8 cellular contexts compared by ENCODE assay signal in genomic region chr14:89417111-89417468, GRCh38. TPM values are rescaled to one million over a fixed set of nuclear protein-coding genes. Genes with fewer than 3 reads are reported as not detected.
DNase-seq lines count a peak whose midpoint lies in the region; ATAC-seq and TF ChIP-seq lines count a peak whose summit lies in the region.

TSS of gene FOXN3 (minus strand) at chr14:89417233. CDS start at chr14:89412476, 4,757 bp downstream.

- H3K27me3 ChIP-seq in adrenal gland (no peaks in the 10 kb centered on the region), heart right ventricle (no peaks in the 10 kb centered on the region), upper lobe of left lung (no peaks in the 10 kb centered on the region)

- H3K9me3 ChIP-seq in adrenal gland (replicated peaks in 1 of 3) = no peaks in the 10 kb centered on the region
- H3K9me3 ChIP-seq in heart right ventricle = no peaks in the 10 kb centered on the region
- no peaks in the 10 kb centered on the region for H3K9me3 ChIP-seq in upper lobe of left lung

- H3K36me3 ChIP-seq in adrenal gland (replicated peaks in 1 of 2) (no peaks in the 10 kb centered on the region), heart right ventricle (peaks cover 0 to 17% (median 0%) of the 10 kb centered on the region in 9 donors), upper lobe of left lung (no peaks in the 10 kb centered on the region)

- TF ChIP-seq CTCF in GM12864 (IDR thresholded peaks at IDR 0.05; ENCODE audit: low read depth, low read length, missing control alignments) (no peak), adrenal gland (IDR thresholded peaks at IDR 0.05) (peak in 1 of 6 experiments; percentile 13), heart right ventricle (IDR thresholded peaks at IDR 0.05) (no peak), progenitor cell of endocrine pancreas (IDR thresholded peaks at IDR 0.05; ENCODE audit: unreplicated experiment) (no peak), upper lobe of left lung (IDR thresholded peaks at IDR 0.05) (peak in 1 of 6 experiments; percentile 36)

- peak; percentile 53 for ATAC-seq in HG02759 (IDR thresholded peaks at IDR 0.05; ENCODE audit: unreplicated experiment)
- peak; percentile 73 to 87 (median 79) for ATAC-seq in heart right ventricle
- ATAC-seq in upper lobe of left lung (ENCODE audit: low FRiP score in 2 of 2) = peak; percentile 84

- peak within 1 kb of the TSS; percentile 77 to 98 (median 96) for H3K27ac ChIP-seq in adrenal gland
- H3K27ac ChIP-seq in heart right ventricle = peak within 1 kb of the TSS; percentile 92 to 98 (median 96)
- H3K27ac ChIP-seq in upper lobe of left lung = peak within 1 kb of the TSS; percentile 95 to 97 (median 96)

- WGBS in adrenal gland, 4 donors = 0 to 1% methylated on average over 30 to 48 of the region's 48 CpGs; no CpG with 5 or more reads in 2 of the 4 donors
- WGBS in heart right ventricle, 2 donors = 1 to 2% methylated on average over 23 to 47 of the region's 48 CpGs
- 0 to 8% methylated on average over 18 to 22 of the region's 48 CpGs for WGBS in upper lobe of left lung, 2 donors

- DNase-seq in GM12864 (ENCODE audit: low read depth) = peak; percentile 72
- peak; percentile 87 to 92 (median 91) for DNase-seq in NCI-H1417 (lab: John Stamatoyannopoulos, UW)
- DNase-seq in adrenal gland = peak; percentile 93 to 97 (median 94)
- peak; percentile 93 to 96 for DNase-seq in heart right ventricle
- DNase-seq in progenitor cell of endocrine pancreas (ENCODE audit: low spot score, unreplicated experiment) = peak; percentile 73
- DNase-seq in upper lobe of left lung = peak; percentile 92 to 95

- TF ChIP-seq EP300 in upper lobe of left lung (IDR thresholded peaks at IDR 0.05) = peak in 1 of 4 donors; percentile 11

- intact Hi-C loops in T-helper 1 cell treated with Interleukin-12 subunit alpha and Interleukin-12 subunit beta and Interleukin-4 antibody, amounts not matched to agents 30 ng/mL and 1 ng/mL, for 36 hours (cut with micrococcal nuclease) = loop anchor here (1.0 to 10.0 kb wide), 11 partner anchors 27 to 980 kb away; partner anchors contain the start of genes CALM1, PSMC1, TDP1 and ZC3H14
- intact Hi-C loops in adrenal gland (cut with DNase I) = loop anchor here (5.0 to 10.0 kb wide), 3 partner anchors 72 to 490 kb away; no protein-coding TSS in a partner anchor
- intact Hi-C loops in heart right ventricle (cut with DNase I) = loop anchor here in 7 of 10 donors (1.0 to 10.0 kb wide), 20 partner anchors 112 to 498 kb away; no protein-coding TSS in a partner anchor

- peaks cover 31% of the 10 kb centered on the region for H3K27me3 Mint-ChIP-seq in progenitor cell of endocrine pancreas

- H3K9me3 Mint-ChIP-seq in progenitor cell of endocrine pancreas (ENCODE audit: low read depth) = no peaks in the 10 kb centered on the region

- TF ChIP-seq POLR2A in adrenal gland (IDR thresholded peaks at IDR 0.05) (peak; percentile 61 to 78), upper lobe of left lung (IDR thresholded peaks at IDR 0.05) (peak in 2 of 4 donors; percentile 17 to 55)

- H3K27ac Mint-ChIP-seq in progenitor cell of endocrine pancreas = peak within 1 kb of the TSS; percentile 96

- H3K4me1 ChIP-seq in adrenal gland (replicated peaks in 1 of 2) (peaks cover 9 to 29% of the 10 kb centered on the region in 2 donors), heart right ventricle (peaks cover 9 to 49% (median 34%) of the 10 kb centered on the region in 9 donors), upper lobe of left lung (peaks cover 23 to 37% (median 30%) of the 10 kb centered on the region in 4 donors)

- H3K4me3 ChIP-seq in GM12864 (ENCODE audit: low read depth, low read length) (peak within 1 kb of the TSS; percentile 83), adrenal gland (peak within 1 kb of the TSS; percentile 50 to 99 (median 82)), heart right ventricle (peak within 1 kb of the TSS; percentile 74 to 98 (median 92)), upper lobe of left lung (peak within 1 kb of the TSS; percentile 63 to 94 (median 91))

- peak within 1 kb of the TSS; percentile 95 for H3K4me3 Mint-ChIP-seq in progenitor cell of endocrine pancreas (ENCODE audit: low read depth)

- H3K4me1 Mint-ChIP-seq in progenitor cell of endocrine pancreas (ENCODE audit: low read depth) = peaks cover 12% of the 10 kb centered on the region

- peaks cover 5% of the 10 kb centered on the region for H3K36me3 Mint-ChIP-seq in progenitor cell of endocrine pancreas (ENCODE audit: insufficient read depth)

RNA-seq across cellular contexts. Expression of gene FOXN3, which starts in this region (rescaled TPM):
- total RNA-seq in T-helper 1 cell treated with Interleukin-12 subunit alpha and Interleukin-12 subunit beta and Interleukin-4 antibody, amounts not matched to agents 30 ng/mL and 1 ng/mL, for 36 hours = 110 and 112 TPM in 2 replicates
- total RNA-seq in adrenal gland = 100 to 1,000 TPM in 6 of 8 donors, 10 to 100 TPM in 2; 62.2 to 131 (median 105) TPM
- 10 to 100 TPM; 10.7 to 33.9 (median 22.0) TPM for polyA plus RNA-seq in adrenal gland
- total RNA-seq in heart right ventricle = 100 to 1,000 TPM in 8 of 10 donors, 10 to 100 TPM in 2; 87.5 to 150 (median 114) TPM
- 10 to 100 TPM; 13.0 to 21.1 TPM for polyA plus RNA-seq in heart right ventricle
- 25.8 and 34.9 TPM in 2 replicates for total RNA-seq in progenitor cell of endocrine pancreas
- 100 to 1,000 TPM in 2 of 6 donors, 10 to 100 TPM in 4; 63.4 to 115 (median 77.2) TPM for total RNA-seq in upper lobe of left lung

Comparison
In these comparisons a context has a peak if more than half of its experiments do, and no peak if none do; other contexts are left out.
1. Peak in every context shown above with its lines: DNase-seq, ATAC-seq, H3K4me3 ChIP-seq and H3K27ac ChIP-seq.